Comparison of ENCODE assay signal across 22 cellular contexts in genomic region chr11:108724974-108725689, GRCh38.
DNase-seq lines count a peak whose midpoint lies in the region; ATAC-seq, FAIRE-seq and TF ChIP-seq lines count a peak whose summit lies in the region.
"Had no signal": no experiment of that assay in that cellular context is flagged by ENCODE, and none has a peak within 500 bp of the region (broad histone marks: within the 10 kb centered on the region; RNA-seq: fewer than 3 reads in every experiment).

No MANE protein-coding gene starts in this region.

- H3K79me2 ChIP-seq in astrocyte (ENCODE audit: insufficient read depth, low read length), result peaks cover 40% of the 10 kb centered on the region

- H3K9me3 ChIP-seq in astrocyte (ENCODE audit: insufficient read depth, low read depth, low read length), result no peaks in the 10 kb centered on the region
- H3K9me3 ChIP-seq in pancreas, result no peaks in the 10 kb centered on the region
- H3K9me3 ChIP-seq: BE2C, HAP-1 had no signal

- 78% methylated on average over 5 of the region's 5 CpGs for WGBS in pancreas, 2 donors

- no peaks in the 10 kb centered on the region for H4K20me1 ChIP-seq in astrocyte (ENCODE audit: insufficient read depth, low read length)

- no peaks in the 10 kb centered on the region for H3K27me3 Mint-ChIP-seq in astrocyte (ENCODE audit: low read depth, unreplicated experiment)
- H3K27me3 Mint-ChIP-seq: CD4-positive, alpha-beta T cell; CD8-positive, alpha-beta memory T cell had no signal

- DNase-seq in GM12891 (ENCODE audit: insufficient read length, low spot score) (no peak), GM19239 (ENCODE audit: insufficient read length, low spot score) (no peak), astrocyte (ENCODE audit: low read depth) (no peak), pancreas (no peak), EL (no peak), GM13977 (ENCODE audit: low spot score) (no peak), NCI-H1694 (lab: John Stamatoyannopoulos, UW) (no peak), NCI-H1092 treated with DMSO at 0.1 percent for 48 hours (lab: John Stamatoyannopoulos, UW) (no peak)
- DNase-seq: AML-193; BE2C; CD4-positive, alpha-beta T cell; CD8-positive, alpha-beta memory T cell; DMS 273 treated with DMSO at 0.1 percent for 48 hours; DMS79; GF-D8; GOT3 had no signal

- no peaks in the 10 kb centered on the region for H3K36me3 Mint-ChIP-seq in astrocyte (ENCODE audit: low read depth, unreplicated experiment)

- TF ChIP-seq POLR2A in GM12891 (IDR thresholded peaks at IDR 0.05; ENCODE audit: low read depth, low read length), result no peak

- in situ Hi-C loops in GM13977 (cut with MboI; ENCODE audit: low pct_unique_long_range_greater_than_20kb, low sequenced_read_pairs, unreplicated experiment), result no loop called here

- H3K4me3 ChIP-seq in astrocyte (ENCODE audit: insufficient read depth, low read depth, low read length), result no peak overlapping the region
- H3K4me3 ChIP-seq in pancreas, result no peak overlapping the region
- H3K4me3 ChIP-seq: BLaER1 treated with 17β-estradiol and CSF1 and Interleukin-3, amounts not matched to agents 10 nM and 100 nM; HAP-1 had no signal

- H3K27ac ChIP-seq in astrocyte (ENCODE audit: low read depth, low read length) (no peak overlapping the region), pancreas (no peak overlapping the region)
- H3K27ac ChIP-seq: BLaER1 treated with 17β-estradiol and CSF1 and Interleukin-3, amounts not matched to agents 10 nM and 100 nM had no signal

- intact Hi-C loops in pancreas (cut with DNase I), result no loop called here

- no peak overlapping the region for H3K4me2 ChIP-seq in astrocyte (ENCODE audit: low read length)
- H3K4me2 ChIP-seq: BLaER1 treated with 17β-estradiol and CSF1 and Interleukin-3, amounts not matched to agents 10 nM and 100 nM had no signal

- H3K27me3 ChIP-seq in astrocyte (ENCODE audit: insufficient read depth, low read length), result no peaks in the 10 kb centered on the region
- H3K27me3 ChIP-seq in pancreas, result no peaks in the 10 kb centered on the region
- H3K27me3 ChIP-seq: BE2C; BLaER1 treated with 17β-estradiol and CSF1 and Interleukin-3, amounts not matched to agents 10 nM and 100 nM had no signal

- TF ChIP-seq CTCF in astrocyte (IDR thresholded peaks at IDR 0.05; ENCODE audit: insufficient read depth, low read depth, low read length) (no peak), pancreas (IDR thresholded peaks at IDR 0.05) (no peak), GM13977 (IDR thresholded peaks at IDR 0.05; ENCODE audit: extremely low read depth, insufficient read depth, missing control alignments) (no peak)

- peaks cover 4% of the 10 kb centered on the region for H3K9me3 Mint-ChIP-seq in astrocyte (ENCODE audit: unreplicated experiment)
- H3K9me3 Mint-ChIP-seq: CD8-positive, alpha-beta memory T cell had no signal

- peaks cover 7% of the 10 kb centered on the region for H3K4me1 ChIP-seq in astrocyte (ENCODE audit: insufficient read depth, low read length)
- H3K4me1 ChIP-seq in pancreas, result no peaks in the 10 kb centered on the region
- H3K4me1 ChIP-seq: BE2C; BLaER1 treated with 17β-estradiol and CSF1 and Interleukin-3, amounts not matched to agents 10 nM and 100 nM; HAP-1 had no signal

- H3K9ac ChIP-seq in astrocyte (ENCODE audit: low read length), result no peak overlapping the region
- H3K9ac ChIP-seq: BLaER1 treated with 17β-estradiol and CSF1 and Interleukin-3, amounts not matched to agents 10 nM and 100 nM had no signal

- H2AFZ ChIP-seq in astrocyte (ENCODE audit: low read depth, low read length), result no peak overlapping the region

- H3K36me3 ChIP-seq in astrocyte (ENCODE audit: insufficient read depth, low read length) (peaks cover 11% of the 10 kb centered on the region), pancreas (no peaks in the 10 kb centered on the region)

- no peak overlapping the region for H3K4me3 Mint-ChIP-seq in astrocyte (ENCODE audit: unreplicated experiment)
- H3K4me3 Mint-ChIP-seq: CD14-positive monocyte; CD4-positive, alpha-beta T cell; CD8-positive, alpha-beta memory T cell had no signal

- FAIRE-seq in GM12891 (lab: Jason Lieb, UNC) (peak; percentile 13), GM19239 (lab: Jason Lieb, UNC) (peak; percentile 48), astrocyte (lab: Jason Lieb, UNC) (peak; percentile 20), pancreas (lab: Jason Lieb, UNC) (peak; percentile 26)
- FAIRE-seq: D721Med, GM18507, H54 had no signal

- no peak for ATAC-seq in pancreas

- no peak overlapping the region for H3K27ac Mint-ChIP-seq in astrocyte (ENCODE audit: unreplicated experiment)
- H3K27ac Mint-ChIP-seq: CD14-positive monocyte; CD4-positive, alpha-beta T cell; CD8-positive, alpha-beta memory T cell had no signal

- peaks cover 17% of the 10 kb centered on the region for H3K4me1 Mint-ChIP-seq in astrocyte (ENCODE audit: low read depth, unreplicated experiment)

TF ChIP-seq in GM12891, 5 proteins besides CTCF, POLR2A, EP300 and RAD21:
- TF ChIP-seq POU2F2 (IDR thresholded peaks at IDR 0.05; ENCODE audit: low read depth, low read length) (no peak), SPI1 (IDR thresholded peaks at IDR 0.05; ENCODE audit: low read depth, low read length) (no peak), TAF1 (IDR thresholded peaks at IDR 0.05; ENCODE audit: low read depth, low read length) (no peak), POLR2AphosphoS5 (IDR thresholded peaks at IDR 0.05; ENCODE audit: low read depth, low read length) (no peak), PAX5 (IDR thresholded peaks at IDR 0.05; ENCODE audit: insufficient read depth, low read length, severe bottlenecking) (no peak)
